Comparison of ENCODE assay signal across 28 cellular contexts in genomic region chr12:62635630-62636029, GRCh38.
"Had no signal": no experiment of that assay in that cellular context is flagged by ENCODE, and none has a peak within 500 bp of the region (broad histone marks: within the 10 kb centered on the region; RNA-seq: fewer than 3 reads in every experiment).

No MANE protein-coding gene starts in this region.

- H3K27me3 ChIP-seq: right atrium auricular region, sigmoid colon, testis, tibial nerve, upper lobe of left lung, uterus had no signal

- H3K27ac ChIP-seq: esophagus squamous epithelium, lower lobe of right lung, neural progenitor cell, parathyroid adenoma, prostate gland, right atrium auricular region, sigmoid colon, testis, upper lobe of left lung, uterus had no signal

- H2AFZ ChIP-seq: neural progenitor cell, parathyroid adenoma had no signal

- FAIRE-seq: endometrium, frontal cortex, keratinocyte had no signal

- H3K4me2 ChIP-seq: neural progenitor cell had no signal

- H3K4me1 ChIP-seq: prostate gland had no signal

- DNase-seq: cortex of kidney; effector memory CD8-positive, alpha-beta T cell; erythroblast; esophagus squamous epithelium; head of caudate nucleus; left ventricle myocardium superior; lower lobe of right lung; mucosa of descending colon; naive B cell; sigmoid colon; stimulated activated CD4-positive, alpha-beta T cell treated with anti-CD3 and anti-CD28 coated beads, Interleukin-4, amount 100 ng/mL, for 4 hours; stimulated activated naive CD8-positive, alpha-beta T cell treated with anti-CD3 and anti-CD28 coated beads, Interleukin-15, Interleukin-2, amounts not matched to agents 100 U/mL and 50 U/mL, for 24 hours; substantia nigra; testis; upper lobe of left lung; uterus had no signal

- H3K27ac Mint-ChIP-seq: effector memory CD8-positive, alpha-beta T cell; memory B cell; mesothelial cell of epicardium; natural killer cell treated with Interleukin-12 subunit alpha and Interleukin-12 subunit beta and Interleukin-15 and Interleukin-18, amount 100 ng/mL, for 72 hours; neural progenitor cell; stimulated activated memory B cell treated with anti-CD40 and anti-IgM and Interleukin-4, amounts not matched to agents 10 μg/mL and 1 μg/mL and 100 μg/mL, for 72 hours had no signal

- H3K79me2 ChIP-seq: parathyroid adenoma had no signal

- H3K9ac ChIP-seq: neural progenitor cell, parathyroid adenoma had no signal

- ATAC-seq: effector memory CD8-positive, alpha-beta T cell; left ventricle myocardium superior; lower lobe of right lung; mucosa of descending colon; natural killer cell treated with Interleukin-12 subunit alpha and Interleukin-12 subunit beta and Interleukin-15 and Interleukin-18, amount 100 ng/mL, for 72 hours; stimulated activated memory B cell treated with anti-CD40 and anti-IgM and Interleukin-4, amounts not matched to agents 10 μg/mL and 1 μg/mL and 100 μg/mL, for 72 hours; stimulated activated naive CD8-positive, alpha-beta T cell treated with anti-CD3 and anti-CD28 coated beads, Interleukin-15, Interleukin-2, amounts not matched to agents 100 U/mL and 50 U/mL, for 24 hours had no signal

- H3K4me3 Mint-ChIP-seq: effector memory CD8-positive, alpha-beta T cell; memory B cell; mesothelial cell of epicardium; naive B cell; natural killer cell treated with Interleukin-12 subunit alpha and Interleukin-12 subunit beta and Interleukin-15 and Interleukin-18, amount 100 ng/mL, for 72 hours; neural progenitor cell; stimulated activated memory B cell treated with anti-CD40 and anti-IgM and Interleukin-4, amounts not matched to agents 10 μg/mL and 1 μg/mL and 100 μg/mL, for 72 hours had no signal

- H3K36me3 ChIP-seq: esophagus squamous epithelium, lower lobe of right lung, neural progenitor cell, prostate gland, right atrium auricular region, sigmoid colon, tibial nerve, upper lobe of left lung, uterus had no signal

- H3K36me3 Mint-ChIP-seq: memory B cell; mesothelial cell of epicardium; naive B cell; neural progenitor cell; stimulated activated memory B cell treated with anti-CD40 and anti-IgM and Interleukin-4, amounts not matched to agents 10 μg/mL and 1 μg/mL and 100 μg/mL, for 72 hours had no signal

- H3K4me3 ChIP-seq: esophagus squamous epithelium, lower lobe of right lung, mucosa of descending colon, neural progenitor cell, prostate gland, right atrium auricular region, sigmoid colon, testis, tibial nerve, upper lobe of left lung, uterus had no signal

- H3K9me3 ChIP-seq: esophagus squamous epithelium, lower lobe of right lung, mucosa of descending colon, prostate gland, right atrium auricular region, sigmoid colon, testis, tibial nerve, upper lobe of left lung, uterus had no signal

- H3K9me3 Mint-ChIP-seq: effector memory CD8-positive, alpha-beta T cell; memory B cell; mesothelial cell of epicardium; natural killer cell treated with Interleukin-12 subunit alpha and Interleukin-12 subunit beta and Interleukin-15 and Interleukin-18, amount 100 ng/mL, for 72 hours; neural progenitor cell; stimulated activated memory B cell treated with anti-CD40 and anti-IgM and Interleukin-4, amounts not matched to agents 10 μg/mL and 1 μg/mL and 100 μg/mL, for 72 hours had no signal
